In the genomic region with DNA sequence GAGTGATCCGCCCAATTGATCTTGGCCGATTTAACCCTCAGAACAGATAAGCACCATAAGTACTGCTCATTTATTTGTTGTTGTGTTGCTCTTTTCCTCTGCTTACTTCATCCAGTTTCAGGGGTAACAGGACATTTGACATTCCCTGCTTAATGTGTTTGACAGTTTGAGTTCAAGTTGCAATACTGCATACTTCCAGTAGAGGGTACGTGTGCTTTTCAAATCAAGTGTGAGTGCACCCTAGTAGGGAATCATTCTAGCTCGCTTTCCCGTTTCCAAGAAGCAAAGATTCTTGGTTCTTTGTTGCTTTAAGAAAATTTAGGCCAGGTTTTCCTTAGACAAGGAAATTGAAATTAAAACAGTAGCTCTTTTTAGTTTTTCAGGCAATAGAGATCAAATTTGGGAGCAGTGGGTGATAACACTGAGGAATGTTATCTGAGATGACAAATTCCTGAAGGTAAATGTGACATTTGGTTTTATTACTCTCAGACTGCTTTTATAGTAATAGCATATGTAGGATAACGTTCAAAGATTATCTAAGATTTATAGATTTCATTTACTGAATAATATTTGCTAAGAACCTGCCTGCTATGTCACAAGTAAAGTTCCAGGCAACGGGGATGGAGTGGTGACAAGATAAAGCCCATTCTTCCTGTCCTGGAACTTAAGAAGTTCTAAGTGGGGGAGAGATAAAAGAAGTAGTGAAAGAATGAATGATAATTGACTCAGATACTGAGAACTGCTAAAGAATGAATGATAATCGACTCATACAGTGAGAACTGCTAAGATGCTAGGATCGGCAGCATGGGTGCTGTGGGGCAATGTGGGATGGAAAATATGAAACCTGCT, we compare ENCODE assay signal across 8 cellular contexts.
DNase-seq lines count a peak whose midpoint lies in the region; ATAC-seq and TF ChIP-seq lines count a peak whose summit lies in the region.

No MANE protein-coding gene starts in this region.

- BruUV-seq in PC-3 (replicated peaks; lab: Mats Ljungman, UMichigan), result no TSS peak

- no peak overlapping the region for H3K4me3 Mint-ChIP-seq in naive thymus-derived CD4-positive, alpha-beta T cell
- H3K4me3 Mint-ChIP-seq in activated T-cell treated with anti-CD3 and anti-CD28 coated beads, Interleukin-2, amount 50 U/mL, for 4 hours, result no peak overlapping the region

- H3K9ac ChIP-seq in PC-3 (ENCODE audit: low read length), result no peak overlapping the region

- H3K9me3 Mint-ChIP-seq in naive thymus-derived CD4-positive, alpha-beta T cell, result peaks cover 0 to 2% (median 0%) of the 10 kb centered on the region in 11 donors
- H3K9me3 Mint-ChIP-seq in activated T-cell treated with anti-CD3 and anti-CD28 coated beads, Interleukin-2, amount 50 U/mL, for 4 hours, result no peaks in the 10 kb centered on the region

- no peaks in the 10 kb centered on the region for H3F3A ChIP-seq in PC-3 (ENCODE audit: low read length, unreplicated experiment)

- intact Hi-C loops in PC-3 (cut with micrococcal nuclease), result loop anchor here (1.0 kb wide), 1 partner anchor 642 kb away; no protein-coding TSS in a partner anchor
- intact Hi-C loops in naive thymus-derived CD4-positive, alpha-beta T cell (cut with micrococcal nuclease), result loop anchor here in 1 of 2 donors (1.0 kb wide), 1 partner anchor 467 kb away; no protein-coding TSS in a partner anchor
- intact Hi-C loops in posterior cingulate gyrus (cut with DNase I), result loop anchor here (1.0 to 5.0 kb wide), 2 partner anchors 467 to 641 kb away; no protein-coding TSS in a partner anchor

- H3K9me3 ChIP-seq in PC-3 (ENCODE audit: low read length), result no peaks in the 10 kb centered on the region
- H3K9me3 ChIP-seq in naive thymus-derived CD4-positive, alpha-beta T cell (ENCODE audit: control insufficient read depth in 2 of 3, low read length in 3 of 3), result no peaks in the 10 kb centered on the region

- DNase-seq in DMS114 treated with DMSO at 0.1 percent for 48 hours (lab: John Stamatoyannopoulos, UW; ENCODE audit: unreplicated experiment), result peak; percentile 37
- peak; percentile 7 for DNase-seq in GM19238 (ENCODE audit: insufficient read length, low spot score)
- peak; percentile 77 for DNase-seq in PC-3
- DNase-seq in epithelial cell of proximal tubule (ENCODE audit: low read depth), result peak; percentile 19
- DNase-seq in naive thymus-derived CD4-positive, alpha-beta T cell, result peak in 2 of 9 donors; percentile 2 to 8
- no peak for DNase-seq in posterior cingulate gyrus
- DNase-seq in activated T-cell treated with anti-CD3 and anti-CD28 coated beads, Interleukin-2, amount 50 U/mL, for 4 hours, result no peak

- no peak overlapping the region for H3K27ac ChIP-seq in PC-3 (ENCODE audit: low read length)
- no peak overlapping the region for H3K27ac ChIP-seq in naive thymus-derived CD4-positive, alpha-beta T cell (ENCODE audit: low read depth, low read length)

- H3K27ac Mint-ChIP-seq in naive thymus-derived CD4-positive, alpha-beta T cell, result no peak overlapping the region

- POLR2A ChIA-PET in PC-3 (lab: Charles Lee; ENCODE audit: unreplicated experiment), result interaction anchor here (0.7 kb wide), 1 partner anchor 122 kb away, joined by 3 read pairs; no protein-coding TSS in a partner anchor
- POLR2A ChIA-PET in naive thymus-derived CD4-positive, alpha-beta T cell (lab: Charles Lee), result no interaction called here

- TF ChIP-seq CTCF in PC-3 (conservative IDR thresholded peaks at IDR 0.05; ENCODE audit: low read depth, low read length) (peak; percentile 92), epithelial cell of proximal tubule (conservative IDR thresholded peaks at IDR 0.05; ENCODE audit: low read depth, low read length) (peak; percentile 91)

- no peaks in the 10 kb centered on the region for H3K36me3 ChIP-seq in PC-3 (ENCODE audit: low read depth, low read length)
- H3K36me3 ChIP-seq in naive thymus-derived CD4-positive, alpha-beta T cell (ENCODE audit: control insufficient read depth in 2 of 3, insufficient read depth in 3 of 3, low read length in 3 of 3), result no peaks in the 10 kb centered on the region

- H2AFZ ChIP-seq in PC-3 (ENCODE audit: low read length), result no peak overlapping the region

- H3K36me3 Mint-ChIP-seq in naive thymus-derived CD4-positive, alpha-beta T cell, result no peaks in the 10 kb centered on the region
- H3K36me3 Mint-ChIP-seq in activated T-cell treated with anti-CD3 and anti-CD28 coated beads, Interleukin-2, amount 50 U/mL, for 4 hours (ENCODE audit: insufficient read depth), result no peaks in the 10 kb centered on the region

- H4K20me1 ChIP-seq in PC-3 (ENCODE audit: low read length), result no peaks in the 10 kb centered on the region

- CTCF ChIA-PET in PC-3 (lab: Charles Lee), result interaction anchor here (0.5 to 0.7 kb wide), 3 partner anchors 62 to 624 kb away, joined by 3 to 7 read pairs (median 3); no protein-coding TSS in a partner anchor
- CTCF ChIA-PET in naive thymus-derived CD4-positive, alpha-beta T cell (lab: Charles Lee), result interaction anchor here (2.0 kb wide), 1 partner anchor 14 kb away, joined by 6 read pairs; no protein-coding TSS in a partner anchor

- H3K4me1 ChIP-seq in PC-3 (ENCODE audit: insufficient read depth, low read length), result peaks cover 11% of the 10 kb centered on the region; the same call in 1 of the 2 replicates
- H3K4me1 ChIP-seq in naive thymus-derived CD4-positive, alpha-beta T cell (ENCODE audit: control insufficient read depth in 2 of 2, insufficient read depth in 2 of 2, low read length in 2 of 2), result no peaks in the 10 kb centered on the region

- peaks cover 12 to 47% (median 40%) of the 10 kb centered on the region in 5 donors for H3K27me3 Mint-ChIP-seq in naive thymus-derived CD4-positive, alpha-beta T cell
- H3K27me3 Mint-ChIP-seq in activated T-cell treated with anti-CD3 and anti-CD28 coated beads, Interleukin-2, amount 50 U/mL, for 4 hours (ENCODE audit: low read depth), result peaks cover 13% of the 10 kb centered on the region

- H3K27me3 ChIP-seq in PC-3 (ENCODE audit: low read length), result peaks cover 15% of the 10 kb centered on the region; the same call in 1 of the 2 replicates
- H3K27me3 ChIP-seq in naive thymus-derived CD4-positive, alpha-beta T cell (ENCODE audit: control insufficient read depth in 2 of 2, insufficient read depth in 2 of 2, low read length in 2 of 2), result no peaks in the 10 kb centered on the region

- ATAC-seq in HG03565 (IDR thresholded peaks at IDR 0.05; ENCODE audit: unreplicated experiment) (peak; percentile 59), PC-3 (peak; percentile 69)
- peak; percentile 63 for ATAC-seq in naive thymus-derived CD4-positive, alpha-beta T cell
- ATAC-seq in activated T-cell treated with anti-CD3 and anti-CD28 coated beads, Interleukin-2, amount 50 U/mL, for 4 hours, result no peak

- no peaks in the 10 kb centered on the region for H3K79me2 ChIP-seq in PC-3 (ENCODE audit: low read length)

- H3K4me1 Mint-ChIP-seq in naive thymus-derived CD4-positive, alpha-beta T cell, result peaks cover 0 to 2% (median 0%) of the 10 kb centered on the region in 7 donors
- H3K4me1 Mint-ChIP-seq in activated T-cell treated with anti-CD3 and anti-CD28 coated beads, Interleukin-2, amount 50 U/mL, for 4 hours (ENCODE audit: low read depth), result no peaks in the 10 kb centered on the region

- H3K4me2 ChIP-seq in PC-3 (ENCODE audit: low read length), result no peak overlapping the region

- no peaks in the 10 kb centered on the region for H3K9me2 ChIP-seq in PC-3 (replicated peaks; ENCODE audit: low read length)

- no peak overlapping the region for H3K4me3 ChIP-seq in PC-3 (ENCODE audit: low read length)
- no peak overlapping the region for H3K4me3 ChIP-seq in epithelial cell of proximal tubule (ENCODE audit: low read depth, low read length)
- H3K4me3 ChIP-seq in naive thymus-derived CD4-positive, alpha-beta T cell (ENCODE audit: low read length), result no peak overlapping the region

Comparison
In these comparisons a context has a peak if more than half of its experiments do, and no peak if none do; other contexts are left out.
1. DNase-seq: peak in DMS114 treated with DMSO at 0.1 percent for 48 hours (single experiment), GM19238 (single experiment), PC-3 (single experiment) and epithelial cell of proximal tubule (single experiment); none in posterior cingulate gyrus (0 of 10) and activated T-cell treated with anti-CD3 and anti-CD28 coated beads, Interleukin-2, amount 50 U/mL, for 4 hours (single experiment).
2. ATAC-seq: peak in HG03565 (single experiment), PC-3 (single experiment) and naive thymus-derived CD4-positive, alpha-beta T cell (single experiment); none in activated T-cell treated with anti-CD3 and anti-CD28 coated beads, Interleukin-2, amount 50 U/mL, for 4 hours (0 of 2).